9 cellular contexts compared by ENCODE assay signal in the genomic region with DNA sequence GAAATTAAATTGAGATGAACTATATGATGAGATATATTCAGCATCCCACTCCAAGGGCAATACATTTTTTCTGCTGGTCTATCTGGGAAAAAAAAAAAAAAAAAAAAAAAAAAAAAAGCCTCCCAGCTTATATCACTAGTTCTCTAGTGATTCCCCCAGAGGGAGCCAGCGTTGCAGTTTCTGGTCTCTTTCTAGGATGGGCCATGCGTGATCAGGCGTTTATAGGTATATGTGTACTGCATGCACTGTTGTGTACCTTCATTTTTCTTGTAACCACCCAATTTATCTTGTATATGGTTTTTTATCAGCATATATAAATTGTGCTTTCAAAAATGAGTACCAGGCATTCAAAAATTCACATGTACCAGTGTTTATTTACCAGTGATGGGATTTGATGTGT. TPM values are rescaled to one million over a fixed set of nuclear protein-coding genes. Genes with fewer than 3 reads are reported as not detected.
DNase-seq lines count a peak whose midpoint lies in the region; ATAC-seq and TF ChIP-seq lines count a peak whose summit lies in the region.
"Had no signal": no experiment of that assay in that cellular context is flagged by ENCODE, and none has a peak within 500 bp of the region (broad histone marks: within the 10 kb centered on the region; RNA-seq: fewer than 3 reads in every experiment).

No MANE protein-coding gene starts in this region.

- peak; percentile 60 to 74 for DNase-seq in Caco-2
- DNase-seq in NCI-H774 (lab: John Stamatoyannopoulos, UW) = peak; percentile 58
- peak; percentile 44 for DNase-seq in fibroblast of mammary gland (ENCODE audit: low read depth)
- DNase-seq in NCI-H226 = no peak
- DNase-seq in neuronal stem cell (ENCODE audit: low spot score) = no peak
- DNase-seq: activated naive CD8-positive, alpha-beta T cell treated with anti-CD3 and anti-CD28 coated beads, Interleukin-2, amount 10 ng/mL, durations not matched to agents 7 days and 5 days had no signal

- no peak overlapping the region for H3K27ac Mint-ChIP-seq in Caco-2 (ENCODE audit: unreplicated experiment)
- H3K27ac Mint-ChIP-seq: activated naive CD8-positive, alpha-beta T cell treated with anti-CD3 and anti-CD28 coated beads, Interleukin-2, amount 10 ng/mL, durations not matched to agents 7 days and 5 days had no signal

- H3K18ac ChIP-seq in neuronal stem cell (ENCODE audit: low read length) = no peak overlapping the region

- H2BK12ac ChIP-seq in neuronal stem cell (ENCODE audit: low read length) = no peak overlapping the region

- peak; percentile 40 to 55 for TF ChIP-seq CTCF in Caco-2 (IDR thresholded peaks at IDR 0.05; ENCODE audit: insufficient read depth in 1 of 2, low read depth in 1 of 2, low read length in 1 of 2, severe bottlenecking in 1 of 2, unreplicated experiment in 1 of 2)
- TF ChIP-seq CTCF in fibroblast of mammary gland (conservative IDR thresholded peaks at IDR 0.05; ENCODE audit: control insufficient read depth, insufficient read depth, low read depth, low read length) = peak; percentile 50

- H3K36me3 Mint-ChIP-seq in Caco-2 (ENCODE audit: insufficient read depth, unreplicated experiment) = no peaks in the 10 kb centered on the region
- H3K36me3 Mint-ChIP-seq: activated naive CD8-positive, alpha-beta T cell treated with anti-CD3 and anti-CD28 coated beads, Interleukin-2, amount 10 ng/mL, durations not matched to agents 7 days and 5 days had no signal

- no peak overlapping the region for H2BK120ac ChIP-seq in neuronal stem cell (ENCODE audit: low read depth, low read length)

- POLR2A ChIA-PET in Caco-2 (lab: Charles Lee) = interaction anchor here (0.6 kb wide), 1 partner anchor 87 kb away, joined by 6 read pairs; no protein-coding TSS in a partner anchor

- H3K27ac ChIP-seq in neuronal stem cell (replicated peaks; ENCODE audit: low read length) = no peak overlapping the region

- H3K9me3 ChIP-seq in Caco-2 (no peaks in the 10 kb centered on the region), neuronal stem cell (replicated peaks in 1 of 2; ENCODE audit: control insufficient read depth in 2 of 2, insufficient read depth in 1 of 2, low read depth in 1 of 2, low read length in 2 of 2) (peaks cover 0 to 2% of the 10 kb centered on the region in 2 donors)

- H3K4ac ChIP-seq in neuronal stem cell (ENCODE audit: low read length) = no peak overlapping the region

- no TSS peak for BruUV-seq in Caco-2 (replicated peaks; lab: Mats Ljungman, UMichigan)

- no peak overlapping the region for H3K4me3 ChIP-seq in Caco-2 (ENCODE audit: low read depth, low read length)
- H3K4me3 ChIP-seq in fibroblast of mammary gland (ENCODE audit: control insufficient read depth, low read depth, low read length) = no peak overlapping the region
- H3K4me3 ChIP-seq in neuronal stem cell (ENCODE audit: low read length in 2 of 2) = no peak overlapping the region

- CTCF ChIA-PET in Caco-2 (lab: Charles Lee) = interaction anchor here (0.6 to 1.0 kb wide), 4 partner anchors 10 to 116 kb away, joined by 5 to 9 read pairs (median 6); no protein-coding TSS in a partner anchor

- H4K8ac ChIP-seq in neuronal stem cell (ENCODE audit: low read depth, low read length) = no peak overlapping the region

- H3K9ac ChIP-seq in neuronal stem cell (ENCODE audit: low read depth, low read length, poor library complexity) = no peak overlapping the region

- no peak overlapping the region for H3K23ac ChIP-seq in neuronal stem cell (ENCODE audit: low read depth, low read length, poor library complexity)

- no peaks in the 10 kb centered on the region for H3K4me1 Mint-ChIP-seq in Caco-2 (ENCODE audit: low read depth, unreplicated experiment)
- H3K4me1 Mint-ChIP-seq: activated naive CD8-positive, alpha-beta T cell treated with anti-CD3 and anti-CD28 coated beads, Interleukin-2, amount 10 ng/mL, durations not matched to agents 7 days and 5 days had no signal

- no peak overlapping the region for H3K14ac ChIP-seq in neuronal stem cell (ENCODE audit: low read length)

- H2AFZ ChIP-seq in neuronal stem cell (ENCODE audit: low read length) = no peak overlapping the region

- H3K79me1 ChIP-seq in neuronal stem cell (ENCODE audit: low read depth, low read length) = no peaks in the 10 kb centered on the region

- H2AK5ac ChIP-seq in neuronal stem cell (ENCODE audit: low read depth, low read length) = no peak overlapping the region

- no peak overlapping the region for H4K91ac ChIP-seq in neuronal stem cell (ENCODE audit: low read depth, low read length, poor library complexity)

- WGBS in neuronal stem cell (ENCODE audit: extremely low coverage in 2 of 2, insufficient read length in 2 of 2, insufficient replicate concordance in 1 of 2), 2 donors = no CpG with 5 or more reads among the region's 3 CpGs

- no peak overlapping the region for H2BK15ac ChIP-seq in neuronal stem cell (ENCODE audit: low read length)

- no peaks in the 10 kb centered on the region for H3K9me3 Mint-ChIP-seq in Caco-2 (ENCODE audit: unreplicated experiment)
- H3K9me3 Mint-ChIP-seq: activated naive CD8-positive, alpha-beta T cell treated with anti-CD3 and anti-CD28 coated beads, Interleukin-2, amount 10 ng/mL, durations not matched to agents 7 days and 5 days had no signal

- H3K4me2 ChIP-seq in neuronal stem cell (ENCODE audit: insufficient read depth, low read length, poor library complexity, severe bottlenecking) = no peak overlapping the region

- peaks cover 19% of the 10 kb centered on the region for H3K27me3 Mint-ChIP-seq in Caco-2 (ENCODE audit: insufficient read depth, unreplicated experiment)

- H3K4me3 Mint-ChIP-seq in Caco-2 (ENCODE audit: unreplicated experiment) = no peak overlapping the region
- H3K4me3 Mint-ChIP-seq: activated naive CD8-positive, alpha-beta T cell treated with anti-CD3 and anti-CD28 coated beads, Interleukin-2, amount 10 ng/mL, durations not matched to agents 7 days and 5 days had no signal

- H3K4me1 ChIP-seq in Caco-2 (no peaks in the 10 kb centered on the region), neuronal stem cell (ENCODE audit: control insufficient read depth in 2 of 2, insufficient read depth in 1 of 2, low read depth in 1 of 2, low read length in 2 of 2) (no peaks in the 10 kb centered on the region)

- intact Hi-C loops in Caco-2 (cut with micrococcal nuclease; ENCODE audit: unreplicated experiment) = loop anchor here (1.0 to 2.0 kb wide), 3 partner anchors 42 to 89 kb away; no protein-coding TSS in a partner anchor

- peak; percentile 70 for ATAC-seq in GM21360 (IDR thresholded peaks at IDR 0.05; ENCODE audit: unreplicated experiment)
- ATAC-seq in HG03139 (IDR thresholded peaks at IDR 0.05; ENCODE audit: unreplicated experiment) = no peak
- ATAC-seq in HG02938 (IDR thresholded peaks at IDR 0.05; ENCODE audit: unreplicated experiment) = no peak

- no peak overlapping the region for H2BK5ac ChIP-seq in neuronal stem cell (ENCODE audit: low read length)

- H3K27me3 ChIP-seq in Caco-2 (replicated peaks; ENCODE audit: control insufficient read depth, insufficient read depth, low read length) (peaks cover 4% of the 10 kb centered on the region), neuronal stem cell (ENCODE audit: control insufficient read depth in 3 of 3, insufficient read depth in 3 of 3, low read depth in 1 of 3, low read length in 3 of 3) (no peaks in the 10 kb centered on the region)

- H3K36me3 ChIP-seq in Caco-2 (ENCODE audit: control insufficient read depth, insufficient read depth, low read length) (no peaks in the 10 kb centered on the region), neuronal stem cell (replicated peaks in 1 of 2; ENCODE audit: control insufficient read depth in 2 of 2, insufficient read depth in 2 of 2, low read length in 2 of 2) (no peaks in the 10 kb centered on the region)

RNA-seq across cellular contexts. Expression of a gene that starts 35.1 kb away (rescaled TPM):
- total RNA-seq in Caco-2 (2022) = not detected in 2 replicates
- not detected for polyA plus RNA-seq in neuronal stem cell (2013, experiment 1 of 2)
- polyA plus RNA-seq in neuronal stem cell (2013, experiment 2 of 2) = not detected
- total RNA-seq: activated naive CD8-positive, alpha-beta T cell treated with anti-CD3 and anti-CD28 coated beads, Interleukin-2, amount 10 ng/mL, durations not matched to agents 7 days and 5 days had no signal

Comparison
In these comparisons a context has a peak if more than half of its experiments do, and no peak if none do; other contexts are left out.
1. DNase-seq: peak in Caco-2 (2 of 2), NCI-H774 (single experiment) and fibroblast of mammary gland (single experiment); none in NCI-H226 (single experiment) and neuronal stem cell (single experiment).